In the genomic region with DNA sequence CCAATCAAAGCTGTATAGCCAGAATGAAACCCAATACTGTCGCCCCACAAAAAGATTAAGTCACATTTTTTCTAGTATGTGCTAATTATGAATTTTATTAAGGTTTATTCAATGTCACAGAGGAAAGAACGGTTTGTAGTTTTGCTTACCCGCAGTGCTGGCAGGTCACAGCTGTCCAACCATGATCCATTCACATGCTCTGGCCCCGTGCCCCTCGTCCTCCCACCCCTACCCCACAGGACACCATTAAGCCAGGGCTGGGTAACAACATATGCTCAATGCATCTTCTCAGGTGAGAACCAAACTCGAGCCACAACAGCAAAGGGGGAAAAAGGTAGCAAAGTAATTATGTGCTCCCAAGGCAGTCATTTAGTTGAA, we compare ENCODE assay signal across 8 cellular contexts. TPM values are rescaled to one million over a fixed set of nuclear protein-coding genes. Genes with fewer than 3 reads are reported as not detected.
DNase-seq lines count a peak whose midpoint lies in the region; ATAC-seq and TF ChIP-seq lines count a peak whose summit lies in the region.

No MANE protein-coding gene starts in this region.

- H4K20me1 ChIP-seq in HCT116 (ENCODE audit: insufficient read depth) (no peaks in the 10 kb centered on the region), hepatocyte (ENCODE audit: insufficient read depth, poor library complexity, severe bottlenecking) (no peaks in the 10 kb centered on the region), smooth muscle cell (ENCODE audit: low read depth) (no peaks in the 10 kb centered on the region)

- CTCF ChIA-PET in HCT116 (lab: Charles Lee): interaction anchor here (1.0 to 1.4 kb wide), 6 partner anchors 14 to 158 kb away, joined by 3 to 8 read pairs (median 4); a partner anchor contains a TSS

- POLR2A ChIA-PET in HCT116 (lab: Charles Lee): interaction anchor here (0.6 to 1.2 kb wide), 11 partner anchors 8 to 599 kb away, joined by 3 to 6 read pairs (median 4); a partner anchor contains a TSS

- H2AFZ ChIP-seq in HCT116 (ENCODE audit: low read depth, low read length, poor library complexity, severe bottlenecking) (peak overlapping the region; percentile 10), hepatocyte (no peak overlapping the region), smooth muscle cell (ENCODE audit: low read depth) (no peak overlapping the region)

- H3K27ac ChIP-seq in HCT116 (ENCODE audit: low read depth, low read length) (peak overlapping the region; percentile 69), WERI-Rb-1 (peak overlapping the region; percentile 95), hepatocyte (no peak overlapping the region), smooth muscle cell (ENCODE audit: low read depth) (peak overlapping the region; percentile 46)

- ATAC-seq in HCT116 (no peak), GM18858 (IDR thresholded peaks at IDR 0.05; ENCODE audit: unreplicated experiment) (no peak), HG03196 (IDR thresholded peaks at IDR 0.05; ENCODE audit: unreplicated experiment) (no peak)

- H3K4me3 ChIP-seq in HCT116 (replicated peaks in 1 of 2; ENCODE audit: low read depth in 1 of 2, low read length in 2 of 2): peak overlapping the region; percentile 32 to 88
- peak overlapping the region; percentile 97 for H3K4me3 ChIP-seq in WERI-Rb-1 (ENCODE audit: low read depth, low read length)
- H3K4me3 ChIP-seq in hepatocyte: no peak overlapping the region
- peak overlapping the region; percentile 83 for H3K4me3 ChIP-seq in smooth muscle cell

- H3F3A ChIP-seq in smooth muscle cell (ENCODE audit: low read depth): peaks cover 8% of the 10 kb centered on the region

- no peaks in the 10 kb centered on the region for H3K9me2 ChIP-seq in HCT116 (ENCODE audit: insufficient read depth)
- H3K9me2 ChIP-seq in hepatocyte (replicated peaks; ENCODE audit: insufficient read depth): no peaks in the 10 kb centered on the region

- no TSS peak for BruUV-seq in HCT116 (replicated peaks; lab: Mats Ljungman, UMichigan)

- H3K9me3 ChIP-seq in HCT116 (ENCODE audit: control insufficient read depth in 1 of 2, insufficient read depth in 1 of 2, low read depth in 1 of 2, low read length in 2 of 2): no peaks in the 10 kb centered on the region
- H3K9me3 ChIP-seq in WERI-Rb-1 (ENCODE audit: severe bottlenecking): peaks cover 3% of the 10 kb centered on the region
- H3K9me3 ChIP-seq in hepatocyte (ENCODE audit: low read depth): no peaks in the 10 kb centered on the region
- H3K9me3 ChIP-seq in smooth muscle cell (replicated peaks; ENCODE audit: low read depth): no peaks in the 10 kb centered on the region

- no peaks in the 10 kb centered on the region for H3K27me3 ChIP-seq in HCT116 (ENCODE audit: insufficient read depth, low read length)
- no peaks in the 10 kb centered on the region for H3K27me3 ChIP-seq in WERI-Rb-1 (ENCODE audit: insufficient read depth, low read depth, severe bottlenecking)
- no peaks in the 10 kb centered on the region for H3K27me3 ChIP-seq in hepatocyte
- no peaks in the 10 kb centered on the region for H3K27me3 ChIP-seq in smooth muscle cell (ENCODE audit: low read depth)

- H3K4me2 ChIP-seq in HCT116 (ENCODE audit: low read length) (peak overlapping the region; percentile 95), hepatocyte (peak overlapping the region; percentile 75), smooth muscle cell (peak overlapping the region; percentile 97)

- H3K4me1 ChIP-seq in HCT116 (ENCODE audit: control insufficient read depth in 1 of 2, insufficient read depth in 2 of 2, low read length in 2 of 2) (peaks cover 10 to 17% of the 10 kb centered on the region in 2 experiments), hepatocyte (ENCODE audit: insufficient read depth) (no peaks in the 10 kb centered on the region), smooth muscle cell (ENCODE audit: low read depth) (peaks cover 5% of the 10 kb centered on the region)

- TF ChIP-seq CTCF in HCT116 (IDR thresholded peaks at IDR 0.05 in 2 of 3, conservative IDR thresholded peaks at IDR 0.05 in 1 of 3; ENCODE audit: borderline replicate concordance in 1 of 3, insufficient read depth in 1 of 3, low read depth in 2 of 3, low read length in 2 of 3) (no peak), WERI-Rb-1 (IDR thresholded peaks at IDR 0.05; ENCODE audit: low read depth, low read length) (no peak), hepatocyte (IDR thresholded peaks at IDR 0.05; ENCODE audit: poor library complexity) (no peak), smooth muscle cell (IDR thresholded peaks at IDR 0.05; ENCODE audit: borderline replicate concordance, insufficient read depth, poor library complexity, severe bottlenecking) (no peak)

- WGBS in hepatocyte (ENCODE audit: low lambda C conversion rate, missing lambda C conversion rate): 70% methylated on average over 6 of the region's 6 CpGs
- 74% methylated on average over 6 of the region's 6 CpGs for WGBS in smooth muscle cell (ENCODE audit: low lambda C conversion rate)

- intact Hi-C loops in HCT116 (cut with micrococcal nuclease): loop anchor here (1.0 kb wide), 2 partner anchors 36 to 38 kb away; a partner anchor contains a TSS

- H3K79me2 ChIP-seq in HCT116 (ENCODE audit: insufficient read depth, low read length): no peaks in the 10 kb centered on the region
- H3K79me2 ChIP-seq in hepatocyte: no peaks in the 10 kb centered on the region
- no peaks in the 10 kb centered on the region for H3K79me2 ChIP-seq in smooth muscle cell (ENCODE audit: low read depth)

- DNase-seq in HCT116 (ENCODE audit: low read depth, low spot score) (no peak), WERI-Rb-1 (no peak), hepatocyte (ENCODE audit: low spot score) (no peak), smooth muscle cell (lab: John Stamatoyannopoulos, UW; ENCODE audit: unreplicated experiment) (no peak), NCI-H510A treated with DMSO at 0.1 percent for 48 hours (lab: John Stamatoyannopoulos, UW) (no peak)
- DNase-seq in activated CD4-positive, alpha-beta T cell treated with anti-CD3 and anti-CD28 coated beads, Interleukin-2, amount 50 U/mL, for 4 hours: no peak

- 0 out of 4 replicates have a peak, but pooled peaks cover 2 to 7% of the 10 kb centered on the region in 2 experiments for H3K36me3 ChIP-seq in HCT116 (ENCODE audit: control insufficient read depth in 1 of 2, insufficient read depth in 2 of 2, low read length in 2 of 2)
- peaks cover 20% of the 10 kb centered on the region for H3K36me3 ChIP-seq in WERI-Rb-1
- H3K36me3 ChIP-seq in hepatocyte (replicated peaks; ENCODE audit: insufficient read depth, low read depth): peaks cover 2% of the 10 kb centered on the region
- H3K36me3 ChIP-seq in smooth muscle cell (ENCODE audit: low read depth): peaks cover 13% of the 10 kb centered on the region

- H3K9ac ChIP-seq in HCT116 (ENCODE audit: low read length): peak overlapping the region; percentile 96
- H3K9ac ChIP-seq in smooth muscle cell (ENCODE audit: low read depth): no peak overlapping the region

- TF ChIP-seq POLR2A in HCT116 (IDR thresholded peaks at IDR 0.05; ENCODE audit: borderline replicate concordance, extremely low read depth, insufficient read depth, insufficient read length): no peak

- RAD21 ChIA-PET in HCT116 (lab: Charles Lee; ENCODE audit: low non-redundant PET in 1 of 2, low total read pairs in 2 of 2, uncharacterized antibody in 2 of 2, unreplicated experiment in 2 of 2): interaction anchor here in 1 of 2 experiments (0.5 kb wide), 1 partner anchor 47 kb away, joined by 6 read pairs; no protein-coding TSS in a partner anchor

- no peak for TF ChIP-seq RAD21 in HCT116 (IDR thresholded peaks at IDR 0.05; ENCODE audit: low read depth)

TF ChIP-seq in HCT116, 20 proteins besides CTCF, POLR2A, EP300 and RAD21 (continues in another document):
- no peak for TF ChIP-seq EZH2phosphoT487 (IDR thresholded peaks at IDR 0.05; ENCODE audit: borderline replicate concordance)
- no peak for TF ChIP-seq YY1 (IDR thresholded peaks at IDR 0.05; ENCODE audit: extremely low read depth, insufficient replicate concordance, low read depth, low read length)
- no peak for TF ChIP-seq CEBPB (IDR thresholded peaks at IDR 0.05; ENCODE audit: low read depth)
- TF ChIP-seq, protein P1, sequence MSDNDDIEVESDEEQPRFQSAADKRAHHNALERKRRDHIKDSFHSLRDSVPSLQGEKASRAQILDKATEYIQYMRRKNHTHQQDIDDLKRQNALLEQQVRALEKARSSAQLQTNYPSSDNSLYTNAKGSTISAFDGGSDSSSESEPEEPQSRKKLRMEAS (IDR thresholded peaks at IDR 0.05): no peak
- no peak for TF ChIP-seq SRF (IDR thresholded peaks at IDR 0.05; ENCODE audit: low read depth)
- no peak for TF ChIP-seq CBX3 (IDR thresholded peaks at IDR 0.05; ENCODE audit: low read depth)

RNA-seq across cellular contexts. Expression of a gene that starts 0.6 kb away (rescaled TPM):
- 22.8 TPM for total RNA-seq in HCT116 (2021; ENCODE audit: unreplicated experiment)
- polyA plus RNA-seq in HCT116 (2012): 10.1 and 10.6 TPM in 2 replicates
- 3.0 and 6.1 TPM in 2 replicates for total RNA-seq in hepatocyte
- 9.7 and 11.0 TPM in 2 replicates for polyA plus RNA-seq in hepatocyte
- total RNA-seq in smooth muscle cell: 8.4 and 21.8 TPM in 2 replicates
- polyA plus RNA-seq in smooth muscle cell: 4.6 and 8.2 TPM in 2 replicates

RNA-seq across cellular contexts. Expression of a gene that starts 36.7 kb away (rescaled TPM):
- total RNA-seq in HCT116 (2021; ENCODE audit: unreplicated experiment): 219 TPM
- polyA plus RNA-seq in HCT116 (2012): 114 and 130 TPM in 2 replicates
- 40.4 and 50.2 TPM in 2 replicates for total RNA-seq in hepatocyte
- polyA plus RNA-seq in hepatocyte: 124 and 134 TPM in 2 replicates
- total RNA-seq in smooth muscle cell: 32.6 and 48.4 TPM in 2 replicates
- 90.5 and 107 TPM in 2 replicates for polyA plus RNA-seq in smooth muscle cell

RNA-seq across cellular contexts. Expression of a gene that starts 37.5 kb away (rescaled TPM):
- 50.2 TPM for total RNA-seq in HCT116 (2021; ENCODE audit: unreplicated experiment)
- 25.1 and 34.4 TPM in 2 replicates for polyA plus RNA-seq in HCT116 (2012)
- 89.5 and 93.6 TPM in 2 replicates for total RNA-seq in hepatocyte
- polyA plus RNA-seq in hepatocyte: 35.5 and 36.0 TPM in 2 replicates
- total RNA-seq in smooth muscle cell: 35.3 and 46.7 TPM in 2 replicates
- 25.9 and 30.2 TPM in 2 replicates for polyA plus RNA-seq in smooth muscle cell

RNA-seq across cellular contexts. Expression of a gene that starts 37.6 kb away (rescaled TPM):
- total RNA-seq in HCT116 (2021; ENCODE audit: unreplicated experiment) (18.5 TPM), hepatocyte (13.3 and 22.8 TPM in 2 replicates), smooth muscle cell (4.2 and 15.5 TPM in 2 replicates)
- polyA plus RNA-seq in HCT116 (2012): 19.3 and 22.6 TPM in 2 replicates
- polyA plus RNA-seq in hepatocyte (29.4 and 29.9 TPM in 2 replicates), smooth muscle cell (19.2 and 25.6 TPM in 2 replicates)

RNA-seq across cellular contexts. Expression of a gene that starts 44.7 kb away (rescaled TPM):
- total RNA-seq in HCT116 (2021; ENCODE audit: unreplicated experiment) (53.0 TPM), hepatocyte (10.9 and 12.5 TPM in 2 replicates), smooth muscle cell (9.8 and 13.3 TPM in 2 replicates)
- polyA plus RNA-seq in HCT116 (2012): 26.3 and 29.9 TPM in 2 replicates
- polyA plus RNA-seq in hepatocyte (10.7 and 16.8 TPM in 2 replicates), smooth muscle cell (15.4 and 17.4 TPM in 2 replicates)
